ENCODE assay signal across 8 cellular contexts in the genomic region with DNA sequence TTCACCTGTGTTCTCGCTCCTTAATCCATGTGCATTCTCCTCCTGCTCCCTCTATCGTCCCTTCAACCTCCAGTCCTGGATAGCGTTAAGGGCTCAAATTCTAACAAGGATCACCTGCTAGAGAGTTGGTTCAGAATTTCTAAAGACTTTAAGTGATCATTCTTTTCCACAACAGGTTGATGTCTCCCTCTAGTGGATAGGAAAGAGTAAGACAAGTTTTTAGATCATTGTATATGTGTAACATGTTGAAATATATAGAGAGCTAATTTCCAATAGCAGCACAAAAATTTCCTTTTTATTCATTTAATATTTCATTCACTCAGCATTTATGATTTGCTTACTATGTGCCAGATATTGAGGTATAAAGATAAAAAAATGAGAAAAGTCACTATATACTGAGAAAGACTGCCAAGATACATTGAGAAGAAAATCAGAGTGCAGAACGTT. TPM values are rescaled to one million over a fixed set of nuclear protein-coding genes. Genes with fewer than 3 reads are reported as not detected.
DNase-seq lines count a peak whose midpoint lies in the region; ATAC-seq and TF ChIP-seq lines count a peak whose summit lies in the region.

No MANE protein-coding gene starts in this region.

- no CpG with 5 or more reads among the region's 4 CpGs for WGBS in neuronal stem cell (ENCODE audit: extremely low coverage in 2 of 2, insufficient read length in 2 of 2, insufficient replicate concordance in 1 of 2), 2 donors

- H3K23ac ChIP-seq in neuronal stem cell (ENCODE audit: low read depth, low read length, poor library complexity) = no peak overlapping the region

- no peak overlapping the region for H2BK15ac ChIP-seq in neuronal stem cell (ENCODE audit: low read length)

- H3K9ac ChIP-seq in SU-DHL-6 (ENCODE audit: low read length) (no peak overlapping the region), neuronal stem cell (ENCODE audit: low read depth, low read length, poor library complexity) (no peak overlapping the region)

- H3K27me3 ChIP-seq in A673 (replicated peaks; ENCODE audit: insufficient read depth, low read depth, low read length, poor library complexity) (no peaks in the 10 kb centered on the region), SU-DHL-6 (ENCODE audit: low read length) (no peaks in the 10 kb centered on the region), neuronal stem cell (ENCODE audit: control insufficient read depth in 3 of 3, insufficient read depth in 3 of 3, low read depth in 1 of 3, low read length in 3 of 3) (no peaks in the 10 kb centered on the region)

- H3K36me3 ChIP-seq in A673 (ENCODE audit: insufficient read depth, low read length, poor library complexity, severe bottlenecking) (no peaks in the 10 kb centered on the region), SU-DHL-6 (ENCODE audit: low read length) (no peaks in the 10 kb centered on the region), neuronal stem cell (replicated peaks in 1 of 2; ENCODE audit: control insufficient read depth in 2 of 2, insufficient read depth in 2 of 2, low read length in 2 of 2) (no peaks in the 10 kb centered on the region)

- H2BK12ac ChIP-seq in neuronal stem cell (ENCODE audit: low read length) = no peak overlapping the region

- no peaks in the 10 kb centered on the region for H3K9me2 ChIP-seq in SU-DHL-6 (replicated peaks; ENCODE audit: insufficient read depth, low read length)

- POLR2A ChIA-PET in A673 (lab: Charles Lee; ENCODE audit: low non-redundant PET) = interaction anchor here (0.6 kb wide), 1 partner anchor 556 kb away, joined by 6 read pairs; no protein-coding TSS in a partner anchor

- H3K14ac ChIP-seq in neuronal stem cell (ENCODE audit: low read length) = no peak overlapping the region

- H4K8ac ChIP-seq in neuronal stem cell (ENCODE audit: low read depth, low read length) = no peak overlapping the region

- H3K4me2 ChIP-seq in SU-DHL-6 (ENCODE audit: low read depth, low read length, poor library complexity, severe bottlenecking) (no peak overlapping the region), neuronal stem cell (ENCODE audit: insufficient read depth, low read length, poor library complexity, severe bottlenecking) (no peak overlapping the region)

- H2AFZ ChIP-seq in SU-DHL-6 (ENCODE audit: low read depth, low read length, severe bottlenecking) = no peak overlapping the region
- H2AFZ ChIP-seq in neuronal stem cell (ENCODE audit: low read length) = no peak overlapping the region

- H3K4ac ChIP-seq in neuronal stem cell (ENCODE audit: low read length) = no peak overlapping the region

- H2BK5ac ChIP-seq in neuronal stem cell (ENCODE audit: low read length) = no peak overlapping the region

- no peak overlapping the region for H2BK120ac ChIP-seq in neuronal stem cell (ENCODE audit: low read depth, low read length)

- no peaks in the 10 kb centered on the region for H3K4me1 ChIP-seq in A673 (ENCODE audit: insufficient read depth, low read length, poor library complexity, severe bottlenecking)
- H3K4me1 ChIP-seq in neuronal stem cell (ENCODE audit: control insufficient read depth in 2 of 2, insufficient read depth in 1 of 2, low read depth in 1 of 2, low read length in 2 of 2) = no peaks in the 10 kb centered on the region

- H3K18ac ChIP-seq in neuronal stem cell (ENCODE audit: low read length) = no peak overlapping the region

- CTCF ChIA-PET in A673 (lab: Charles Lee) = interaction anchor here (0.5 to 1.6 kb wide), 16 partner anchors 9 to 915 kb away, joined by 3 to 10 read pairs (median 4); a partner anchor contains a TSS

- no peaks in the 10 kb centered on the region for H4K20me1 ChIP-seq in SU-DHL-6 (ENCODE audit: low read depth, low read length)

- no peak overlapping the region for H3K4me3 ChIP-seq in A673 (ENCODE audit: low read depth, low read length, poor library complexity, severe bottlenecking)
- H3K4me3 ChIP-seq in SU-DHL-6 (ENCODE audit: insufficient read depth, low read length, poor library complexity, severe bottlenecking) = no peak overlapping the region
- no peak overlapping the region for H3K4me3 ChIP-seq in fibroblast of mammary gland (ENCODE audit: control insufficient read depth, low read depth, low read length)
- H3K4me3 ChIP-seq in neuronal stem cell (ENCODE audit: low read length in 2 of 2) = no peak overlapping the region

- H3K9me3 ChIP-seq in A673 (ENCODE audit: low read depth, low read length, poor library complexity, severe bottlenecking) = no peaks in the 10 kb centered on the region
- no peaks in the 10 kb centered on the region for H3K9me3 ChIP-seq in SU-DHL-6 (ENCODE audit: insufficient read depth, low read length)
- no peaks in the 10 kb centered on the region for H3K9me3 ChIP-seq in neuronal stem cell (replicated peaks in 1 of 2; ENCODE audit: control insufficient read depth in 2 of 2, insufficient read depth in 1 of 2, low read depth in 1 of 2, low read length in 2 of 2)

- H3K27ac ChIP-seq in A673 (ENCODE audit: low read depth, low read length, poor library complexity, severe bottlenecking) = no peak overlapping the region
- no peak overlapping the region for H3K27ac ChIP-seq in SU-DHL-6 (ENCODE audit: low read depth, low read length)
- no peak overlapping the region for H3K27ac ChIP-seq in neuronal stem cell (replicated peaks; ENCODE audit: low read length)

- H4K91ac ChIP-seq in neuronal stem cell (ENCODE audit: low read depth, low read length, poor library complexity) = no peak overlapping the region

- H3K79me1 ChIP-seq in neuronal stem cell (ENCODE audit: low read depth, low read length) = no peaks in the 10 kb centered on the region

- peak; percentile 81 for DNase-seq in A673 (ENCODE audit: low spot score)
- DNase-seq in NCI-H1417 treated with DMSO at 0.1 percent for 48 hours (lab: John Stamatoyannopoulos, UW) = peak; percentile 17
- DNase-seq in fibroblast of mammary gland (ENCODE audit: low read depth) = peak; percentile 69
- peak; percentile 61 for DNase-seq in neuronal stem cell (ENCODE audit: low spot score)

- peak; percentile 80 for TF ChIP-seq CTCF in A673 (conservative IDR thresholded peaks at IDR 0.05; ENCODE audit: low read depth, low read length)
- peak; percentile 67 for TF ChIP-seq CTCF in GM12873 (IDR thresholded peaks at IDR 0.05; ENCODE audit: insufficient read depth, low read depth, low read length, missing control alignments)
- TF ChIP-seq CTCF in SU-DHL-6 (IDR thresholded peaks at IDR 0.05; ENCODE audit: insufficient read depth, low read length, poor library complexity, severe bottlenecking) = peak; percentile 61
- peak; percentile 81 for TF ChIP-seq CTCF in fibroblast of mammary gland (conservative IDR thresholded peaks at IDR 0.05; ENCODE audit: control insufficient read depth, insufficient read depth, low read depth, low read length)

- intact Hi-C loops in A673 (cut with micrococcal nuclease; ENCODE audit: unreplicated experiment) = loop anchor here (2.0 to 5.0 kb wide), 2 partner anchors 291 to 503 kb away; no protein-coding TSS in a partner anchor

- no peak overlapping the region for H2AK5ac ChIP-seq in neuronal stem cell (ENCODE audit: low read depth, low read length)

- no peaks in the 10 kb centered on the region for H3F3A ChIP-seq in SU-DHL-6 (ENCODE audit: insufficient read depth)

- ATAC-seq in HG03378 (IDR thresholded peaks at IDR 0.05; ENCODE audit: unreplicated experiment) = no peak
- ATAC-seq in HG03342 (IDR thresholded peaks at IDR 0.05; ENCODE audit: unreplicated experiment) = no peak

- H3K79me2 ChIP-seq in SU-DHL-6 (ENCODE audit: insufficient read depth, low read length) = no peaks in the 10 kb centered on the region

- no TSS peak for BruUV-seq in A673 (replicated peaks; lab: Mats Ljungman, UMichigan)

RNA-seq across cellular contexts. Expression of a gene that starts 9.3 kb away (rescaled TPM):
- 0.46 and 0.71 TPM in 2 replicates for total RNA-seq in A673 (2021)
- 0.08 TPM for polyA plus RNA-seq in neuronal stem cell (2013, experiment 1 of 2)
- 0.15 TPM for polyA plus RNA-seq in neuronal stem cell (2013, experiment 2 of 2)

Comparison
In these comparisons a context has a peak if more than half of its experiments do, and no peak if none do; other contexts are left out.
1. DNase-seq: peak in every context shown above with its lines; median percentile 81 in A673; 69 in fibroblast of mammary gland; 61 in neuronal stem cell; 17 in NCI-H1417 treated with DMSO at 0.1 percent for 48 hours.